ENCODE assay signal across 8 cellular contexts in genomic region chr1:148362141-148362929, GRCh38.
DNase-seq lines count a peak whose midpoint lies in the region; ATAC-seq and TF ChIP-seq lines count a peak whose summit lies in the region.

No MANE protein-coding gene starts in this region.

- H3K4me2 ChIP-seq in parathyroid adenoma (ENCODE audit: low read length): peak overlapping the region; percentile 60

- no peaks in the 10 kb centered on the region for H3K27me3 ChIP-seq in CD8-positive, alpha-beta memory T cell (ENCODE audit: insufficient read depth, low read length, poor library complexity, severe bottlenecking)
- H3K27me3 ChIP-seq in effector memory CD4-positive, alpha-beta T cell (replicated peaks; ENCODE audit: control insufficient read depth, insufficient read depth, low read length, poor library complexity, severe bottlenecking): no peaks in the 10 kb centered on the region
- H3K27me3 ChIP-seq in parathyroid adenoma (ENCODE audit: control insufficient read depth, insufficient read depth, low read length): no peaks in the 10 kb centered on the region

- no peaks in the 10 kb centered on the region for H3K79me2 ChIP-seq in parathyroid adenoma

- DNase-seq in CD8-positive, alpha-beta memory T cell: peak in 2 of 5 donors; percentile 15 to 32
- DNase-seq in activated CD4-positive, alpha-beta T cell treated with anti-CD3 and anti-CD28 coated beads for 4 hours: peak; percentile 42 to 48
- peak in 1 of 3 donors; percentile 16 for DNase-seq in effector memory CD4-positive, alpha-beta T cell
- no peak for DNase-seq in NCI-H82 treated with DMSO at 0.1 percent for 48 hours (lab: John Stamatoyannopoulos, UW; ENCODE audit: unreplicated experiment)
- DNase-seq in HEK293T (ENCODE audit: extremely low spot score): no peak
- no peak for DNase-seq in NCI-H128 (lab: John Stamatoyannopoulos, UW; ENCODE audit: unreplicated experiment)

- H3K9me3 Mint-ChIP-seq in CD8-positive, alpha-beta memory T cell: no peaks in the 10 kb centered on the region

- H3K4me1 ChIP-seq in CD8-positive, alpha-beta memory T cell (ENCODE audit: insufficient read depth, low read length): peaks cover 19% of the 10 kb centered on the region
- peaks cover 12% of the 10 kb centered on the region for H3K4me1 ChIP-seq in effector memory CD4-positive, alpha-beta T cell (ENCODE audit: control insufficient read depth, insufficient read depth, low read length, poor library complexity, severe bottlenecking)
- H3K4me1 ChIP-seq in parathyroid adenoma: no peaks in the 10 kb centered on the region

- no peaks in the 10 kb centered on the region for H3K9me3 ChIP-seq in CD8-positive, alpha-beta memory T cell (ENCODE audit: low read length)
- H3K9me3 ChIP-seq in effector memory CD4-positive, alpha-beta T cell (ENCODE audit: control insufficient read depth, low read length): no peaks in the 10 kb centered on the region
- H3K9me3 ChIP-seq in parathyroid adenoma (ENCODE audit: control insufficient read depth, low read length): no peaks in the 10 kb centered on the region

- no peak for ATAC-seq in GM21515 (IDR thresholded peaks at IDR 0.05; ENCODE audit: unreplicated experiment)

- peak overlapping the region; percentile 78 for H3K4me3 ChIP-seq in CD8-positive, alpha-beta memory T cell (ENCODE audit: low read length)
- H3K4me3 ChIP-seq in effector memory CD4-positive, alpha-beta T cell (ENCODE audit: insufficient read depth, low read depth, low read length, poor library complexity, severe bottlenecking): peak overlapping the region; percentile 46
- H3K4me3 ChIP-seq in parathyroid adenoma (ENCODE audit: low read depth, low read length): peak overlapping the region; percentile 31

- no peaks in the 10 kb centered on the region for H3K36me3 ChIP-seq in CD8-positive, alpha-beta memory T cell (ENCODE audit: insufficient read depth, low read length)
- H3K36me3 ChIP-seq in effector memory CD4-positive, alpha-beta T cell (ENCODE audit: control insufficient read depth, insufficient read depth, low read length): no peaks in the 10 kb centered on the region
- H3K36me3 ChIP-seq in parathyroid adenoma (ENCODE audit: control insufficient read depth, insufficient read depth, low read length): no peaks in the 10 kb centered on the region

- peaks cover 34 to 40% (median 35%) of the 10 kb centered on the region in 3 donors for H3K4me1 Mint-ChIP-seq in CD8-positive, alpha-beta memory T cell

- H2AFZ ChIP-seq in parathyroid adenoma: no peak overlapping the region

- peak overlapping the region in 6 of 8 donors; percentile 54 to 87 (median 83) for H3K27ac Mint-ChIP-seq in CD8-positive, alpha-beta memory T cell

- H3K4me3 Mint-ChIP-seq in CD8-positive, alpha-beta memory T cell: peak overlapping the region; percentile 79 to 93 (median 88)

- CTCF ChIA-PET in CD8-positive, alpha-beta memory T cell (lab: Charles Lee): no interaction called here
- CTCF ChIA-PET in HEK293T (lab: Yijun Ruan, JAX): no interaction called here

- TF ChIP-seq CTCF in parathyroid adenoma (IDR thresholded peaks at IDR 0.05): no peak

- H3K36me3 Mint-ChIP-seq in CD8-positive, alpha-beta memory T cell: no peaks in the 10 kb centered on the region

- peaks cover 16 to 20% of the 10 kb centered on the region in 2 donors for H3K27me3 Mint-ChIP-seq in CD8-positive, alpha-beta memory T cell

- H3K9ac ChIP-seq in parathyroid adenoma: no peak overlapping the region

- POLR2A ChIA-PET in CD8-positive, alpha-beta memory T cell (lab: Charles Lee): no interaction called here
- POLR2A ChIA-PET in HEK293T (lab: Yijun Ruan, JAX): no interaction called here

- H3K27ac ChIP-seq in CD8-positive, alpha-beta memory T cell (ENCODE audit: low read depth, low read length): no peak overlapping the region
- no peak overlapping the region for H3K27ac ChIP-seq in effector memory CD4-positive, alpha-beta T cell (ENCODE audit: insufficient read depth, low read length, poor library complexity, severe bottlenecking)
- H3K27ac ChIP-seq in parathyroid adenoma: no peak overlapping the region

TF ChIP-seq in HEK293T, 16 proteins besides CTCF, POLR2A, EP300 and RAD21:
- TF ChIP-seq BHLHE40 (IDR thresholded peaks at IDR 0.05; ENCODE audit: borderline replicate concordance) (no peak), ARNT (IDR thresholded peaks at IDR 0.05) (no peak), CTBP1 (IDR thresholded peaks at IDR 0.05; ENCODE audit: borderline replicate concordance) (no peak), FOXA1 (IDR thresholded peaks at IDR 0.05) (no peak), HDGF (IDR thresholded peaks at IDR 0.05; ENCODE audit: borderline replicate concordance) (no peak), SP1 (IDR thresholded peaks at IDR 0.05) (no peak), NFRKB (IDR thresholded peaks at IDR 0.05) (no peak), FOXK2 (IDR thresholded peaks at IDR 0.05) (no peak), FOXM1 (IDR thresholded peaks at IDR 0.05; ENCODE audit: borderline replicate concordance) (no peak), ELF4 (IDR thresholded peaks at IDR 0.05) (no peak), SUZ12 (IDR thresholded peaks at IDR 0.05) (no peak), L3MBTL2 (conservative IDR thresholded peaks at IDR 0.05) (no peak), LEF1 (IDR thresholded peaks at IDR 0.05; ENCODE audit: borderline replicate concordance) (no peak)
- TF ChIP-seq, protein P1, sequence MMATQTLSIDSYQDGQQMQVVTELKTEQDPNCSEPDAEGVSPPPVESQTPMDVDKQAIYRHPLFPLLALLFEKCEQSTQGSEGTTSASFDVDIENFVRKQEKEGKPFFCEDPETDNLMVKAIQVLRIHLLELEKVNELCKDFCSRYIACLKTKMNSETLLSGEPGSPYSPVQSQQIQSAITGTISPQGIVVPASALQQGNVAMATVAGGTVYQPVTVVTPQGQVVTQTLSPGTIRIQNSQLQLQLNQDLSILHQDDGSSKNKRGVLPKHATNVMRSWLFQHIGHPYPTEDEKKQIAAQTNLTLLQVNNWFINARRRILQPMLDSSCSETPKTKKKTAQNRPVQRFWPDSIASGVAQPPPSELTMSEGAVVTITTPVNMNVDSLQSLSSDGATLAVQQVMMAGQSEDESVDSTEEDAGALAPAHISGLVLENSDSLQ (IDR thresholded peaks at IDR 0.05): no peak
TF ChIP-seq in HEK293T: peak in this region for 0.

Comparison
In these comparisons a context has a peak if more than half of its experiments do, and no peak if none do; other contexts are left out.
1. DNase-seq: peak in activated CD4-positive, alpha-beta T cell treated with anti-CD3 and anti-CD28 coated beads for 4 hours (2 of 2); none in NCI-H82 treated with DMSO at 0.1 percent for 48 hours (single experiment), HEK293T (single experiment) and NCI-H128 (single experiment).
2. Peak in every context shown above with its lines, with median percentiles within 50 percentile points of each other: H3K4me3 ChIP-seq.